1 cellular context compared by ENCODE assay signal in genomic region chr20:47440857-47441773, GRCh38.
A peak's percentile ranks its signal among the peaks of the same experiment; 100 is the strongest.
TF ChIP-seq lines count a peak whose summit lies in the region.

No MANE protein-coding gene starts in this region.

TF ChIP-seq in K562, 482 proteins besides CTCF, POLR2A, EP300 and RAD21 (continued from another document):
- TF ChIP-seq BCLAF1 (IDR thresholded peaks at IDR 0.05; ENCODE audit: borderline replicate concordance in 1 of 2, control insufficient read depth in 1 of 2, low read depth in 2 of 2, low read length in 1 of 2) (peak in 1 of 2 experiments; percentile 68; a peak in 1 of 4 replicates), NFIX (CRISPR knock-in tag; IDR thresholded peaks at IDR 0.05; ENCODE audit: low read depth) (no peak), NFIC (IDR thresholded peaks at IDR 0.05) (peak; percentile 49), C11orf30 (IDR thresholded peaks at IDR 0.05; ENCODE audit: low read depth) (peak; percentile 6; the same call in 1 of the 2 replicates)
